ENCODE assay signal across 15 cellular contexts in the genomic region with DNA sequence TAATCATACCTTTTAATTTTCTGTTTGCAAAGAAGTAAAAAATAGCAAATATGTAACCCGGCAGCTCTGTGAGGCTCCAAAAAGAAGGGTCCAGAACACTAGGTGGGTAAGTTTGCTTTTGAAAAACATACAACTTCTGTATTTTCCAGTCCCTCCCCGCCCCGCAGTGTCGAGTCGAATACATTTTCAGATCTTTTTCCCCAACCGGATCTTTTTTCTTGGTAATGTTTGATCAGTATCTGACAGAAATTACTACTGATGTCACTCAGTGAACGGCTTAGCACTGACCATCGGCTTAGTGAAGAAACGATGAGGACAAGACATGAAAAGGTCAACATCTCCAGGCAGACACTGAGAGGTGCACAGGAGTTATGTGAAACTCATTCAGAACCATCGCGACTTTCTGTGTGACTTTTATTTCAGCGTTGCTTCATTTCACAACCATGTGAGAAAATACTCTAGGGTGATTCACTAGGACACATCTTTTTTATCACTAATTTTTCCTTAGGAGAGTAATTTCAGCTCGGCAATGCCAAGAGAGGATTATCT. TPM values are rescaled to one million over a fixed set of nuclear protein-coding genes. Genes with fewer than 3 reads are reported as not detected.
A peak's percentile ranks its signal among the peaks of the same experiment; 100 is the strongest.
DNase-seq lines count a peak whose midpoint lies in the region; ATAC-seq, FAIRE-seq and TF ChIP-seq lines count a peak whose summit lies in the region.
"Had no signal": no experiment of that assay in that cellular context is flagged by ENCODE, and none has a peak within 500 bp of the region (broad histone marks: within the 10 kb centered on the region; RNA-seq: fewer than 3 reads in every experiment).

No MANE protein-coding gene starts in this region.

- CTCF ChIA-PET in activated B cell treated with CpG ODN at 0.5 μM for 24 hours (lab: Charles Lee), result no interaction called here

- peaks cover 25% of the 10 kb centered on the region for H3K4me1 Mint-ChIP-seq in activated B cell treated with CpG ODN at 0.5 μM for 24 hours

- H3K27ac ChIP-seq in iPS-20b (ENCODE audit: low read length), result no peak overlapping the region
- H3K27ac ChIP-seq: parathyroid adenoma had no signal

- H3K4me3 Mint-ChIP-seq in activated B cell treated with CpG ODN at 0.5 μM for 24 hours, result peak overlapping the region; percentile 7
- H3K4me3 Mint-ChIP-seq: stimulated activated memory B cell treated with anti-CD40 and anti-IgM and Interleukin-4, amounts not matched to agents 10 μg/mL and 1 μg/mL and 100 μg/mL, for 72 hours had no signal

- FAIRE-seq in GM12892 (lab: Jason Lieb, UNC), result peak; percentile 14

- ATAC-seq in activated B cell treated with CpG ODN at 0.5 μM for 24 hours (ENCODE audit: low read depth), result no peak
- ATAC-seq: stimulated activated memory B cell treated with anti-CD40 and anti-IgM and Interleukin-4, amounts not matched to agents 10 μg/mL and 1 μg/mL and 100 μg/mL, for 72 hours had no signal

- TF ChIP-seq CTCF in activated B cell treated with CpG ODN at 0.5 μM for 24 hours (IDR thresholded peaks at IDR 0.05), result no peak

- H3K4me3 ChIP-seq in iPS-20b (ENCODE audit: low read length) (peak overlapping the region; percentile 69; the same call in 1 of the 2 replicates), skeletal muscle cell (ENCODE audit: low read depth, low read length) (peak overlapping the region; percentile 43)
- H3K4me3 ChIP-seq: HAP-1 had no signal

- POLR2A ChIA-PET in activated B cell treated with CpG ODN at 0.5 μM for 24 hours (lab: Charles Lee), result no interaction called here

- peaks cover 33% of the 10 kb centered on the region for H3K27me3 Mint-ChIP-seq in activated B cell treated with CpG ODN at 0.5 μM for 24 hours

- TF ChIP-seq POLR2A in GM12892 (IDR thresholded peaks at IDR 0.05; ENCODE audit: low read depth, low read length), result no peak

- H3K27me3 ChIP-seq in iPS-20b (ENCODE audit: insufficient read depth, low read length), result peaks cover 90% of the 10 kb centered on the region

- H3K9ac ChIP-seq in iPS-20b (ENCODE audit: low read depth, low read length), result no peak overlapping the region
- H3K9ac ChIP-seq: parathyroid adenoma had no signal

- H3K27ac Mint-ChIP-seq in activated B cell treated with CpG ODN at 0.5 μM for 24 hours, result no peak overlapping the region
- H3K27ac Mint-ChIP-seq: stimulated activated memory B cell treated with anti-CD40 and anti-IgM and Interleukin-4, amounts not matched to agents 10 μg/mL and 1 μg/mL and 100 μg/mL, for 72 hours had no signal

- no peaks in the 10 kb centered on the region for H3K36me3 ChIP-seq in iPS-20b (ENCODE audit: insufficient read depth, low read depth, low read length)

- H3K36me3 Mint-ChIP-seq in activated B cell treated with CpG ODN at 0.5 μM for 24 hours (ENCODE audit: low read depth), result peaks cover 13% of the 10 kb centered on the region

- no peaks in the 10 kb centered on the region for H3K4me1 ChIP-seq in iPS-20b (ENCODE audit: insufficient read depth, low read length)
- H3K4me1 ChIP-seq: parathyroid adenoma had no signal

- intact Hi-C loops in activated B cell treated with CpG ODN at 0.5 μM for 24 hours (cut with micrococcal nuclease), result loop anchor here (10.0 kb wide), 2 partner anchors 227 to 737 kb away; no protein-coding TSS in a partner anchor

- H3K9me3 ChIP-seq in iPS-20b (ENCODE audit: insufficient read depth, low read depth, low read length), result no peaks in the 10 kb centered on the region; the same call in 1 of the 2 replicates
- H3K9me3 ChIP-seq: HAP-1 had no signal

- DNase-seq in GM12892 (ENCODE audit: insufficient read length), result no peak
- no peak for DNase-seq in activated B cell treated with CpG ODN at 0.5 μM for 24 hours
- DNase-seq in skeletal muscle cell (ENCODE audit: low read depth), result no peak
- no peak for DNase-seq in activated effector memory CD4-positive, alpha-beta T cell treated with Interleukin-2 at 50 U/mL for 16 hours
- no peak for DNase-seq in activated naive CD4-positive, alpha-beta T cell treated with Interleukin-2 at 50 U/mL for 16 hours
- no peak for DNase-seq in glomerular visceral epithelial cell (ENCODE audit: extremely low spot score)
- no peak for DNase-seq in NCI-H1694 (lab: John Stamatoyannopoulos, UW)
- DNase-seq: activated CD4-positive, alpha-beta T cell treated with anti-CD3 and anti-CD28 coated beads for 48 hours; NCI-H2081; stimulated activated CD4-positive, alpha-beta T cell treated with anti-CD3 and anti-CD28 coated beads, Interleukin-2, amount 100 ng/mL, for 24 hours had no signal

- H3K9me3 Mint-ChIP-seq in activated B cell treated with CpG ODN at 0.5 μM for 24 hours, result no peaks in the 10 kb centered on the region
- H3K9me3 Mint-ChIP-seq: stimulated activated memory B cell treated with anti-CD40 and anti-IgM and Interleukin-4, amounts not matched to agents 10 μg/mL and 1 μg/mL and 100 μg/mL, for 72 hours had no signal

RNA-seq across cellular contexts. Expression of gene ISL2, which starts 11.0 kb away (rescaled TPM):
- 0.42 TPM for polyA plus RNA-seq in GM12892 (2012; ENCODE audit: missing spikeins)
- 0.35 and 0.39 TPM in 2 replicates for total RNA-seq in activated B cell treated with CpG ODN at 0.5 μM for 24 hours
- total RNA-seq: cerebellum had no signal

RNA-seq across cellular contexts. Expression of gene ETFA, which starts 36.3 kb away (rescaled TPM):
- 284 TPM for polyA plus RNA-seq in GM12892 (2012; ENCODE audit: missing spikeins)
- total RNA-seq in activated B cell treated with CpG ODN at 0.5 μM for 24 hours, result 112 and 113 TPM in 2 replicates
